Comparison of ENCODE assay signal across 16 cellular contexts in genomic region chr12:64745259-64745807, GRCh38.
"Had no signal": no experiment of that assay in that cellular context is flagged by ENCODE, and none has a peak within 500 bp of the region (broad histone marks: within the 10 kb centered on the region; RNA-seq: fewer than 3 reads in every experiment).

No MANE protein-coding gene starts in this region.

- ATAC-seq: activated T-helper 17 cell treated with anti-CD3 and anti-CD28 coated beads, Interleukin-2, amount 50 U/mL, for 72 hours; effector memory CD8-positive, alpha-beta T cell had no signal

- DNase-seq: activated B cell treated with CpG ODN at 0.5 μM for 24 hours; activated CD4-positive, alpha-beta T cell treated with anti-CD3 and anti-CD28 coated beads, Interleukin-2, amount 10 ng/mL, durations not matched to agents 24 days and 14 days; activated CD8-positive, alpha-beta memory T cell treated with anti-CD3 and anti-CD28 coated beads for 24 hours; activated naive CD4-positive, alpha-beta T cell treated with anti-CD3 and anti-CD28 coated beads for 36 hours; activated T-cell treated with anti-CD3 and anti-CD28 coated beads for 4 hours; central memory CD4-positive, alpha-beta T cell; cortex of kidney; effector memory CD8-positive, alpha-beta T cell; erythroblast; hypothalamus; left cardiac atrium; mesendoderm had no signal

- H3K9me3 ChIP-seq: body of pancreas, tibial nerve had no signal

- H3K27me3 ChIP-seq: body of pancreas, tibial nerve had no signal

- H3K4me3 ChIP-seq: body of pancreas, skin epidermis, tibial nerve had no signal
